ENCODE assay signal across 8 cellular contexts in the genomic region with DNA sequence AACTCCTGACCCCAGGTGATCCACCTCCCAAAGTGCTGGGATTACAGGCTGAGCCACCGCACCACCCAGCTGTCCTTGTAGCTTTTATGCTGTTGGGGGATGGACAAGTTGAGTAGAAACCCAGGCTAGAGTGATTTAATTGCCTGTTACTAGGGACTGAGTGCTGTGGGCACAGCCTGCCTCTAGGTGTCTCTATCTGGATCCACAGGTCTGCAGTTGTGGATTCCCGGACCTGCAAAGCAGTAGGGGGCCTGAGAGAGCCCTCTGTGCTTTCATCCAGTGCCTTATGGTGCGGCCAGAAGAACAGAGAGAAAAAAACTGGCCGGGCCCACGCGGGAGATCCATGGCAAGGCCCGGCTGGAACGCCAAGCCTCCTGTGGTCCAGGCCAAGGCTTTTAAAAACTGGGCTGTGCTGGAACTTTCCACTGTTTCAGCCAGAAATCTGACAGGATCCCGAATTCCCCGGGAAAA. TPM values are rescaled to one million over a fixed set of nuclear protein-coding genes. Genes with fewer than 3 reads are reported as not detected.
A peak's percentile ranks its signal among the peaks of the same experiment; 100 is the strongest.
DNase-seq lines count a peak whose midpoint lies in the region; ATAC-seq and TF ChIP-seq lines count a peak whose summit lies in the region.

No MANE protein-coding gene starts in this region.

- DNase-seq in A673 (ENCODE audit: low spot score): peak; percentile 87
- DNase-seq in GM13977 (ENCODE audit: low spot score): peak; percentile 63
- DNase-seq in NCI-H526 (lab: John Stamatoyannopoulos, UW): peak; percentile 95 to 96
- DNase-seq in cerebellar cortex (ENCODE audit: low spot score): peak; percentile 91
- DNase-seq in left lobe of liver (ENCODE audit: low spot score): no peak
- DNase-seq in thyroid gland: peak; percentile 51 to 57
- DNase-seq in T1000 (lab: John Stamatoyannopoulos, UW): no peak

- H3K27me3 ChIP-seq in A673 (replicated peaks; ENCODE audit: insufficient read depth, low read depth, low read length, poor library complexity) (no peaks in the 10 kb centered on the region), thyroid gland (no peaks in the 10 kb centered on the region)

- no TSS peak for BruUV-seq in A673 (replicated peaks; lab: Mats Ljungman, UMichigan)

- H3K4me3 ChIP-seq in A673 (ENCODE audit: low read depth, low read length, poor library complexity, severe bottlenecking) (no peak overlapping the region), thyroid gland (replicated peaks in 1 of 3) (no peak overlapping the region)

- ATAC-seq in left lobe of liver: peak; percentile 67
- ATAC-seq in GM18498 (IDR thresholded peaks at IDR 0.05; ENCODE audit: unreplicated experiment): no peak

- POLR2A ChIA-PET in A673 (lab: Charles Lee; ENCODE audit: low non-redundant PET): no interaction called here

- WGBS in thyroid gland, 2 donors: 21 to 25% methylated on average over 9 of the region's 10 CpGs

- CTCF ChIA-PET in A673 (lab: Charles Lee): interaction anchor here (0.6 kb wide), 1 partner anchor 84 kb away, joined by 3 read pairs; no protein-coding TSS in a partner anchor

- H3K36me3 ChIP-seq in A673 (ENCODE audit: insufficient read depth, low read length, poor library complexity, severe bottlenecking) (peaks cover 22% of the 10 kb centered on the region), thyroid gland (no peaks in the 10 kb centered on the region)

- in situ Hi-C loops in GM13977 (cut with MboI; ENCODE audit: low pct_unique_long_range_greater_than_20kb, low sequenced_read_pairs, unreplicated experiment): no loop called here

- peak; percentile 72 for TF ChIP-seq CTCF in A673 (conservative IDR thresholded peaks at IDR 0.05; ENCODE audit: low read depth, low read length)
- peak; percentile 54 for TF ChIP-seq CTCF in GM13977 (IDR thresholded peaks at IDR 0.05; ENCODE audit: extremely low read depth, insufficient read depth, missing control alignments)
- TF ChIP-seq CTCF in thyroid gland (IDR thresholded peaks at IDR 0.05): peak in 5 of 6 experiments; percentile 27 to 51 (median 44)

- H3K4me1 ChIP-seq in A673 (ENCODE audit: insufficient read depth, low read length, poor library complexity, severe bottlenecking) (peaks cover 42% of the 10 kb centered on the region), thyroid gland (peaks cover 6% of the 10 kb centered on the region in 2 donors)

- TF ChIP-seq POLR2A in thyroid gland (IDR thresholded peaks at IDR 0.05): no peak

- no peaks in the 10 kb centered on the region for H3K9me3 ChIP-seq in A673 (ENCODE audit: low read depth, low read length, poor library complexity, severe bottlenecking)
- no peaks in the 10 kb centered on the region for H3K9me3 ChIP-seq in thyroid gland

- intact Hi-C loops in A673 (cut with micrococcal nuclease; ENCODE audit: unreplicated experiment) (no loop called here), thyroid gland (cut with DNase I) (no loop called here)

- H3K27ac ChIP-seq in A673 (ENCODE audit: low read depth, low read length, poor library complexity, severe bottlenecking) (peak overlapping the region; percentile 60), thyroid gland (peak overlapping the region in 1 of 3 donors; percentile 28)

RNA-seq across cellular contexts. Expression of a gene that starts 5.1 kb away (rescaled TPM):
- total RNA-seq in A673 (2021) (81.0 and 81.2 TPM in 2 replicates), left lobe of liver (35.9 TPM), thyroid gland (10 to 100 TPM; 14.1 to 35.1 (median 25.4) TPM)

Comparison
In these comparisons a context has a peak if more than half of its experiments do, and no peak if none do; other contexts are left out.
1. DNase-seq: peak in A673 (single experiment), GM13977 (single experiment), NCI-H526 (2 of 2), cerebellar cortex (single experiment) and thyroid gland (2 of 2); none in left lobe of liver (single experiment) and T1000 (single experiment).
2. Peak in every context shown above with its lines, with median percentiles within 50 percentile points of each other: CTCF ChIP-seq.